In the genomic region with DNA sequence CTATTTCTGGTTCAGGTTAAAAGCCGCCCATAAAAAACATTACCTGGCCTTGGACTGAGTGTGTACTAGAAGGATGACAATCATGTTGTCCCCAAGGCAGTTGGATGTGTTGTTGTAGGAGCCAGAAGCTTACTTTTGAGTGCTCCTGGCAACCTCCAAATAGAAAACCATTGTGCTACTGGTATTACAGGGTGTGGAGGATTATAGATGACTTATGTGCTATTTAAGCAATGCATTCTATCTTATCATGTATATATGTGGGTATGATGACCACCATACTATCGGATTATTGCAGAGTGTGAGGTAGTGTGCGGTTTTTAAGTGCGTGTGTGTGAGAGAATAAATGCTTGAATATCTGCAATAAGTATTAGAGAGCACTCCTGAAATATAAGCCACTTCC, we compare ENCODE assay signal across 14 cellular contexts. TPM values are rescaled to one million over a fixed set of nuclear protein-coding genes. Genes with fewer than 3 reads are reported as not detected.
DNase-seq lines count a peak whose midpoint lies in the region; ATAC-seq and TF ChIP-seq lines count a peak whose summit lies in the region.
"Had no signal": no experiment of that assay in that cellular context is flagged by ENCODE, and none has a peak within 500 bp of the region (broad histone marks: within the 10 kb centered on the region; RNA-seq: fewer than 3 reads in every experiment).

No MANE protein-coding gene starts in this region.

- DNase-seq in DND-41 (no peak), OCI-M1 (lab: John Stamatoyannopoulos, UW) (peak; percentile 30), osteocyte (ENCODE audit: extremely low spot score, unreplicated experiment) (no peak), HAP-1 (ENCODE audit: low spot score in 2 of 2) (no peak)
- no peak for DNase-seq in stimulated activated CD4-positive, alpha-beta T cell treated with anti-CD3 and anti-CD28 coated beads, Interleukin-15, amount 100 ng/mL, for 24 hours
- DNase-seq: DMS 273 treated with DMSO at 0.1 percent for 48 hours, mesendoderm, NCI-H1092, T-helper 9 cell had no signal

- H3K36me3 Mint-ChIP-seq in stimulated activated memory B cell treated with anti-CD40 and anti-IgM and Interleukin-4, amounts not matched to agents 10 μg/mL and 1 μg/mL and 100 μg/mL, for 72 hours: no peaks in the 10 kb centered on the region
- H3K36me3 Mint-ChIP-seq in osteocyte (ENCODE audit: unreplicated experiment): no peaks in the 10 kb centered on the region

- H3K4me1 Mint-ChIP-seq in stimulated activated memory B cell treated with anti-CD40 and anti-IgM and Interleukin-4, amounts not matched to agents 10 μg/mL and 1 μg/mL and 100 μg/mL, for 72 hours: peaks cover 71% of the 10 kb centered on the region
- H3K4me1 Mint-ChIP-seq in osteocyte (ENCODE audit: unreplicated experiment): peaks cover 15% of the 10 kb centered on the region
- H3K4me1 Mint-ChIP-seq: GM23338 had no signal

- TF ChIP-seq CTCF in DND-41 (IDR thresholded peaks at IDR 0.05; ENCODE audit: borderline replicate concordance, extremely low read depth, low read length, poor library complexity, severe bottlenecking) (no peak), osteocyte (IDR thresholded peaks at IDR 0.05) (no peak)

- peaks cover 9% of the 10 kb centered on the region; the same call in 1 of the 2 replicates for H4K20me1 ChIP-seq in DND-41 (ENCODE audit: insufficient read depth, low read length)

- H3K4me1 ChIP-seq in DND-41 (ENCODE audit: insufficient read depth, low read length) (peaks cover 98% of the 10 kb centered on the region), duodenal mucosa (ENCODE audit: control insufficient read depth in 1 of 2, insufficient read depth in 2 of 2, low read length in 2 of 2) (peaks cover 15 to 20% of the 10 kb centered on the region in 2 donors), HAP-1 (peaks cover 7% of the 10 kb centered on the region)

- H3K27ac Mint-ChIP-seq in stimulated activated memory B cell treated with anti-CD40 and anti-IgM and Interleukin-4, amounts not matched to agents 10 μg/mL and 1 μg/mL and 100 μg/mL, for 72 hours: peak overlapping the region; percentile 79
- no peak overlapping the region for H3K27ac Mint-ChIP-seq in osteocyte (ENCODE audit: unreplicated experiment)
- H3K27ac Mint-ChIP-seq: GM23338 had no signal

- peaks cover 100% of the 10 kb centered on the region for H3K79me2 ChIP-seq in DND-41 (ENCODE audit: insufficient read depth, low read length)

- H3K36me3 ChIP-seq in DND-41 (ENCODE audit: insufficient read depth, low read length) (peaks cover 15% of the 10 kb centered on the region; the same call in 1 of the 2 replicates), duodenal mucosa (ENCODE audit: control insufficient read depth in 1 of 2, insufficient read depth in 2 of 2, low read length in 2 of 2) (no peaks in the 10 kb centered on the region), HAP-1 (replicated peaks) (no peaks in the 10 kb centered on the region)

- H3K9me3 Mint-ChIP-seq in stimulated activated memory B cell treated with anti-CD40 and anti-IgM and Interleukin-4, amounts not matched to agents 10 μg/mL and 1 μg/mL and 100 μg/mL, for 72 hours: no peaks in the 10 kb centered on the region
- H3K9me3 Mint-ChIP-seq in osteocyte (ENCODE audit: unreplicated experiment): no peaks in the 10 kb centered on the region
- H3K9me3 Mint-ChIP-seq: GM23338 had no signal

- H3K27me3 Mint-ChIP-seq in stimulated activated memory B cell treated with anti-CD40 and anti-IgM and Interleukin-4, amounts not matched to agents 10 μg/mL and 1 μg/mL and 100 μg/mL, for 72 hours: no peaks in the 10 kb centered on the region
- no peaks in the 10 kb centered on the region for H3K27me3 Mint-ChIP-seq in osteocyte (ENCODE audit: unreplicated experiment)

- H2AFZ ChIP-seq in DND-41 (ENCODE audit: low read depth, low read length): no peak overlapping the region

- peak overlapping the region; percentile 36 for H3K9ac ChIP-seq in DND-41 (ENCODE audit: low read depth, low read length)
- H3K9ac ChIP-seq in duodenal mucosa (ENCODE audit: low read depth in 1 of 2, low read length in 2 of 2): no peak overlapping the region

- peak overlapping the region in 1 of 2 experiments; percentile 33; a peak in 2 of 4 replicates for H3K4me3 ChIP-seq in DND-41 (ENCODE audit: low read depth in 1 of 2, low read length in 2 of 2)
- no peak overlapping the region for H3K4me3 ChIP-seq in duodenal mucosa (ENCODE audit: low read depth in 1 of 2, low read length in 2 of 2)
- H3K4me3 ChIP-seq in HAP-1: no peak overlapping the region
- H3K4me3 ChIP-seq: GM23338 had no signal

- in situ Hi-C loops in HAP-1 (cut with MboI; ENCODE audit: low sequenced_read_pairs): no loop called here

- H3K27me3 ChIP-seq in DND-41 (ENCODE audit: insufficient read depth, low read length, poor library complexity) (no peaks in the 10 kb centered on the region), duodenal mucosa (ENCODE audit: control insufficient read depth in 1 of 2, insufficient read depth in 2 of 2, low read length in 2 of 2) (no peaks in the 10 kb centered on the region), HAP-1 (ENCODE audit: low read depth) (no peaks in the 10 kb centered on the region)

- H3K9me3 ChIP-seq in DND-41 (ENCODE audit: insufficient read depth, low read length, severe bottlenecking) (no peaks in the 10 kb centered on the region), duodenal mucosa (ENCODE audit: control insufficient read depth in 1 of 2, low read length in 2 of 2) (no peaks in the 10 kb centered on the region), HAP-1 (no peaks in the 10 kb centered on the region)

- H3K4me3 Mint-ChIP-seq in stimulated activated memory B cell treated with anti-CD40 and anti-IgM and Interleukin-4, amounts not matched to agents 10 μg/mL and 1 μg/mL and 100 μg/mL, for 72 hours: peak overlapping the region; percentile 32
- H3K4me3 Mint-ChIP-seq in osteocyte (ENCODE audit: unreplicated experiment): no peak overlapping the region
- H3K4me3 Mint-ChIP-seq: GM23338 had no signal

- peak overlapping the region; percentile 71 for H3K27ac ChIP-seq in DND-41 (ENCODE audit: low read length)
- H3K27ac ChIP-seq in duodenal mucosa (ENCODE audit: low read depth, low read length): peak overlapping the region; percentile 0

- ATAC-seq in DND-41 (ENCODE audit: insufficient read depth, low read depth) (peak; percentile 7; the same call in 2 of the 3 replicates), GM21529 (IDR thresholded peaks at IDR 0.05; ENCODE audit: unreplicated experiment) (no peak)
- no peak for ATAC-seq in stimulated activated memory B cell treated with anti-CD40 and anti-IgM and Interleukin-4, amounts not matched to agents 10 μg/mL and 1 μg/mL and 100 μg/mL, for 72 hours
- ATAC-seq: GM23338, Panc1 had no signal

- H3K4me2 ChIP-seq in DND-41 (ENCODE audit: insufficient read depth, low read length): peak overlapping the region; percentile 56
- H3K4me2 ChIP-seq: GM23338 had no signal

RNA-seq across cellular contexts. Expression of a gene that starts 11.9 kb away (rescaled TPM):
- 159 and 166 TPM in 2 replicates for total RNA-seq in osteocyte
